ENCODE assay signal across 8 cellular contexts in the genomic region with DNA sequence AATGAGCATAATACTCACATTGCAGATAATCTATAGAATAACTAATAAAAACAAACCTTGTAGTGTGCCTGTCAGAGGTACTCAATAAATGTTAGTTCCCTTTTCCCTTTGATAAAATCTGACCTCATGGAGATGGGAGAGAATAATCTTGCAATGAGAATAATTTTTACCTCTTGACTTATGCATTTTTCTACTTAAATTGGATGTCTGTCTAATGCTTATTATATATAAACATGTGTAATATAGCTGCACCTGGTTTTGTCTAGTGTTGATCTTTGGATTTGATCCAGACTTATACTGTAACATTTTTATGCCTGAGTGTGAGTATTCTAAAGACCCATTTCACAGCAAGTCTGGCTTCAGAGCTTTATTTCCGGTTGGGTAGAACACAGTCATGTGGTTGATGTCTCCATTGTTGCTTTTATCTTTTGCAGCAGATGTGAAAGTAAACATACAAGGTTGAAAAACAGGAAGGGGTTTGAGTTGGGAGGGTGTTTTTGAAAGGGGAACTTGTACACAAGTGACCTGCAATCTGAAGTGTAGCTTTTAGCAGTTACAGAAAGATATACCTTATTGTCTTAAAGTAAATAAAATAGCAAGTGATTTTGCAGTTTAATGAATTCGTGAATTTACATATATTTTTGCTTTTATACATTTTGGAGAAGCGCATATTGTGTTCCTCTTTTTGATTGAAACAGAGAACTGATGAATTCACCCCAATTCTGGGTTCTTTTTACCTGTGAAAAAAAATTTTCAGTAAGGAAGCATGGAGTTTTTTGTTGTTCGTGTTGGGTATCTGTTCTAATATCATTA. TPM values are rescaled to one million over a fixed set of nuclear protein-coding genes. Genes with fewer than 3 reads are reported as not detected.
DNase-seq lines count a peak whose midpoint lies in the region; ATAC-seq and TF ChIP-seq lines count a peak whose summit lies in the region.

No MANE protein-coding gene starts in this region.

- H3K9me3 Mint-ChIP-seq in activated T-cell treated with anti-CD3 and anti-CD28 coated beads, Interleukin-2, amount 50 U/mL, for 4 hours, result no peaks in the 10 kb centered on the region

- ATAC-seq in HG02642 (IDR thresholded peaks at IDR 0.05; ENCODE audit: poor library complexity, unreplicated experiment), result peak; percentile 73
- ATAC-seq in activated T-cell treated with anti-CD3 and anti-CD28 coated beads, Interleukin-2, amount 50 U/mL, for 4 hours, result peak; percentile 87 to 88

- no peaks in the 10 kb centered on the region for H3K27me3 Mint-ChIP-seq in activated T-cell treated with anti-CD3 and anti-CD28 coated beads, Interleukin-2, amount 50 U/mL, for 4 hours (ENCODE audit: low read depth)

- DNase-seq in stimulated activated naive CD4-positive, alpha-beta T cell (lab: John Stamatoyannopoulos, UW), result peak in 5 of 6 experiments; percentile 34 to 81 (median 78)
- DNase-seq in stimulated activated naive CD4-positive, alpha-beta T cell treated with Interleukin-2 at 50 U/mL for 16 hours (lab: John Stamatoyannopoulos, UW), result no peak
- peak; percentile 92 for DNase-seq in NB4 (ENCODE audit: low read depth)
- no peak for DNase-seq in activated T-cell treated with anti-CD3 and anti-CD28 coated beads, Interleukin-2, amount 50 U/mL, for 4 hours
- peak; percentile 49 to 89 for DNase-seq in lung microvascular endothelial cell (ENCODE audit: low read depth in 2 of 2)
- no peak for DNase-seq in cerebellar cortex (ENCODE audit: low spot score)
- no peak for DNase-seq in iPS-NIHi7 (ENCODE audit: extremely low spot score)

- TF ChIP-seq CTCF in NB4 (IDR thresholded peaks at IDR 0.05; ENCODE audit: low read depth, low read length), result no peak

- peaks cover 7% of the 10 kb centered on the region for H3K36me3 Mint-ChIP-seq in activated T-cell treated with anti-CD3 and anti-CD28 coated beads, Interleukin-2, amount 50 U/mL, for 4 hours (ENCODE audit: insufficient read depth)

- TF ChIP-seq POLR2A in NB4 (IDR thresholded peaks at IDR 0.05; ENCODE audit: extremely low read depth, insufficient read length), result no peak

- peak overlapping the region; percentile 59 for H3K4me3 Mint-ChIP-seq in activated T-cell treated with anti-CD3 and anti-CD28 coated beads, Interleukin-2, amount 50 U/mL, for 4 hours

- peaks cover 68% of the 10 kb centered on the region for H3K4me1 Mint-ChIP-seq in activated T-cell treated with anti-CD3 and anti-CD28 coated beads, Interleukin-2, amount 50 U/mL, for 4 hours (ENCODE audit: low read depth)

- peak overlapping the region; percentile 34 for H3K4me3 ChIP-seq in NB4 (ENCODE audit: low read depth, low read length)

RNA-seq across cellular contexts. Expression of a gene that starts 12.5 kb away (rescaled TPM):
- total RNA-seq in activated T-cell treated with anti-CD3 and anti-CD28 coated beads, Interleukin-2, amount 50 U/mL, for 4 hours, result 10 to 100 TPM; 64.3 to 66.3 (median 65.8) TPM
- total RNA-seq in lung microvascular endothelial cell, result 17.2 and 33.3 TPM in 2 replicates

Comparison
In these comparisons a context has a peak if more than half of its experiments do, and no peak if none do; other contexts are left out.
1. DNase-seq: peak in stimulated activated naive CD4-positive, alpha-beta T cell (5 of 6), NB4 (single experiment) and lung microvascular endothelial cell (2 of 2); none in stimulated activated naive CD4-positive, alpha-beta T cell treated with Interleukin-2 at 50 U/mL for 16 hours (single experiment), activated T-cell treated with anti-CD3 and anti-CD28 coated beads, Interleukin-2, amount 50 U/mL, for 4 hours (single experiment), cerebellar cortex (single experiment) and iPS-NIHi7 (single experiment).